Comparison of ENCODE assay signal across 8 cellular contexts in genomic region chr4:30717208-30718020, GRCh38. TPM values are rescaled to one million over a fixed set of nuclear protein-coding genes. Genes with fewer than 3 reads are reported as not detected.
A peak's percentile ranks its signal among the peaks of the same experiment; 100 is the strongest.
DNase-seq lines count a peak whose midpoint lies in the region; ATAC-seq and TF ChIP-seq lines count a peak whose summit lies in the region.

No MANE protein-coding gene starts in this region.

- TF ChIP-seq CTCF in GM06990 (IDR thresholded peaks at IDR 0.05; ENCODE audit: insufficient read depth, low read length, poor library complexity, severe bottlenecking) (no peak), left ventricle myocardium inferior (IDR thresholded peaks at IDR 0.05; ENCODE audit: borderline replicate concordance) (no peak), parathyroid adenoma (IDR thresholded peaks at IDR 0.05) (no peak)

- H3K4me2 ChIP-seq in parathyroid adenoma (ENCODE audit: low read length): peak overlapping the region; percentile 90

- no peaks in the 10 kb centered on the region for H3K27me3 ChIP-seq in GM06990 (replicated peaks; ENCODE audit: control insufficient read depth, insufficient read depth, low read length)
- H3K27me3 ChIP-seq in left ventricle myocardium inferior (ENCODE audit: low read depth): peaks cover 46% of the 10 kb centered on the region
- no peaks in the 10 kb centered on the region for H3K27me3 ChIP-seq in parathyroid adenoma (ENCODE audit: control insufficient read depth, insufficient read depth, low read length)

- H3K4me1 ChIP-seq in left ventricle myocardium inferior: peaks cover 50% of the 10 kb centered on the region
- no peaks in the 10 kb centered on the region for H3K4me1 ChIP-seq in parathyroid adenoma

- H3K4me3 ChIP-seq in GM06990 (replicated peaks; ENCODE audit: low read depth, low read length) (peak overlapping the region; percentile 49), left ventricle myocardium inferior (peak overlapping the region; percentile 77), parathyroid adenoma (ENCODE audit: low read depth, low read length) (peak overlapping the region; percentile 51)

- ATAC-seq in HG03342 (IDR thresholded peaks at IDR 0.05; ENCODE audit: unreplicated experiment): no peak

- no peak overlapping the region for H2AFZ ChIP-seq in parathyroid adenoma

- H3K9me3 ChIP-seq in left ventricle myocardium inferior (replicated peaks) (no peaks in the 10 kb centered on the region), parathyroid adenoma (ENCODE audit: control insufficient read depth, low read length) (no peaks in the 10 kb centered on the region)

- H3K79me2 ChIP-seq in parathyroid adenoma: no peaks in the 10 kb centered on the region

- peak overlapping the region; percentile 88 for H3K27ac ChIP-seq in left ventricle myocardium inferior (replicated peaks)
- no peak overlapping the region for H3K27ac ChIP-seq in parathyroid adenoma

- H3K9ac ChIP-seq in parathyroid adenoma: no peak overlapping the region

- intact Hi-C loops in left ventricle myocardium inferior (cut with micrococcal nuclease): loop anchor here (10.0 kb wide), 1 partner anchor 957 kb away; no protein-coding TSS in a partner anchor

- DNase-seq in 8988T: peak; percentile 37
- DNase-seq in GM06990 (ENCODE audit: extremely low read depth, insufficient read length): peak; percentile 14
- peak; percentile 24 for DNase-seq in NCI-H1105 treated with DMSO at 0.1 percent for 48 hours (lab: John Stamatoyannopoulos, UW)
- peak; percentile 70 for DNase-seq in amniotic stem cell (lab: John Stamatoyannopoulos, UW)
- DNase-seq in left ventricle myocardium inferior: peak; percentile 19
- DNase-seq in NCI-H526 treated with DMSO at 0.1 percent for 48 hours (lab: John Stamatoyannopoulos, UW): no peak

- H3K36me3 ChIP-seq in GM06990 (ENCODE audit: control insufficient read depth, insufficient read depth, low read length) (no peaks in the 10 kb centered on the region), left ventricle myocardium inferior (no peaks in the 10 kb centered on the region), parathyroid adenoma (ENCODE audit: control insufficient read depth, insufficient read depth, low read length) (no peaks in the 10 kb centered on the region)

RNA-seq across cellular contexts. Expression of gene PCDH7, which starts 2.8 kb away (rescaled TPM):
- 34.3 TPM for total RNA-seq in left ventricle myocardium inferior
